Comparison of ENCODE assay signal across 8 cellular contexts in the genomic region with DNA sequence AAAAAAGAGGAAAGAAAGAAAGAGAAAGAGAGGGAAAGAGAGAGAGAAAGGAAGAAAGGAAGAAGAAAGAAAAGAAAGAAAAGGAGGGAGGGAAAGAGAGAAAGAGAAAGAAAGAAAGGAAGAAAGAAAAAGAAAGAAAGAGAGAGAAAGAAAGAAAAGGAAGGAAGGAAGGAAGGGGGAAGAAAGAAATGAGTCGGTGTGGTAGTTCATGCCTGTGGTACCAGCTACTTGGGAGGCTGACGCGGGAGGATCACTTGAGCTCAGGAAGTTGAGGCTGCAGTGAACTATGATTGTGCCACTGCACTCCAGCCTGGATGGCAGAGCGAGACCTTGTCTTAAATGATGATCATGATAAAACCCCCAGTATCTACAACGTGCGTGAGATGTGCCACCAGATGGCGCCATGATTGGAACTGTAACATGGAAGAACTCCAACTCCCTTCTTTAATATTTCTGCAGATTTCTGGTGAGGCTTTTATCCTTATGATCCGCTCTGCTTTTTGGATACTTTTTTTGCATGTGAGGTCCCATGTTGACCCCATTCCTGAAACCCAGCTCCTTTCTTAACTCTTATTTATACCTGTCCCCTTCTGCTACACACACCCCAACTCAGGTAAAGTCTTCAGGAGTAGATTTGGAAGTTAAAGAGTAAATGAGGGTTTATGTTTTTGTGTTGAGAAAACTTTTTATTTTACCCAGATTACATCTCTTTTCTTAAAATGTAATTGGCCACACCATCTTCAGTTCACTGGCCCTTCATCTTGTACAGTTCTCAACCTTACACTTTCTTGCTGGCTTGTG. TPM values are rescaled to one million over a fixed set of nuclear protein-coding genes. Genes with fewer than 3 reads are reported as not detected.
A peak's percentile ranks its signal among the peaks of the same experiment; 100 is the strongest.
DNase-seq lines count a peak whose midpoint lies in the region; ATAC-seq and TF ChIP-seq lines count a peak whose summit lies in the region.

No MANE protein-coding gene starts in this region.

- ATAC-seq in GM23338, result peak; percentile 97
- peak; percentile 89 for ATAC-seq in WTC11
- peak; percentile 67 for ATAC-seq in left colon
- ATAC-seq in GM21717 (IDR thresholded peaks at IDR 0.05; ENCODE audit: unreplicated experiment), result no peak

- DNase-seq in BE2C (peak; percentile 56), GM23338 (ENCODE audit: low spot score) (peak; percentile 93), NCI-H2171 treated with DMSO at 0.1 percent for 48 hours (lab: John Stamatoyannopoulos, UW) (peak; percentile 81), WTC11 (ENCODE audit: low spot score) (peak; percentile 80), cardiac fibroblast (ENCODE audit: low read depth in 2 of 2) (peak; percentile 51 to 79), left colon (peak; percentile 46 to 88)
- DNase-seq in stimulated activated CD4-positive, alpha-beta T cell treated with anti-CD3 and anti-CD28 coated beads, Interleukin-4, amount 100 ng/mL, for 24 hours, result peak; percentile 77

- POLR2A ChIA-PET in WTC11 (lab: Charles Lee), result no interaction called here

- H3K4me3 Mint-ChIP-seq in GM23338, result no peak overlapping the region
- no peak overlapping the region for H3K4me3 Mint-ChIP-seq in WTC11

- H3K27me3 Mint-ChIP-seq in GM23338 (ENCODE audit: insufficient read depth, low read depth, poor library complexity) (peaks cover 2% of the 10 kb centered on the region), WTC11 (ENCODE audit: low read depth) (no peaks in the 10 kb centered on the region)

- no peaks in the 10 kb centered on the region for H3F3A ChIP-seq in GM23338 (replicated peaks; ENCODE audit: low read depth)

- H3K9me3 Mint-ChIP-seq in GM23338, result no peaks in the 10 kb centered on the region
- H3K9me3 Mint-ChIP-seq in WTC11, result peaks cover 4% of the 10 kb centered on the region

- H3K9me2 ChIP-seq in GM23338 (ENCODE audit: insufficient read depth), result peaks cover 5% of the 10 kb centered on the region

- H4K20me1 ChIP-seq in GM23338 (replicated peaks; ENCODE audit: insufficient read depth), result no peaks in the 10 kb centered on the region

- H3K4me3 ChIP-seq in BE2C (ENCODE audit: low read depth, low read length) (no peak overlapping the region), GM23338 (no peak overlapping the region), cardiac fibroblast (replicated peaks in 1 of 2; ENCODE audit: low read depth in 2 of 2, low read length in 2 of 2) (no peak overlapping the region)

- H3K9me3 ChIP-seq in BE2C, result no peaks in the 10 kb centered on the region

- peaks cover 8% of the 10 kb centered on the region for H3K4me1 Mint-ChIP-seq in GM23338
- peaks cover 7% of the 10 kb centered on the region for H3K4me1 Mint-ChIP-seq in WTC11

- H3K36me3 ChIP-seq in BE2C, result no peaks in the 10 kb centered on the region
- no peaks in the 10 kb centered on the region for H3K36me3 ChIP-seq in GM23338 (ENCODE audit: insufficient read depth)

- peak overlapping the region; percentile 40 for H2AFZ ChIP-seq in GM23338

- H3K4me2 ChIP-seq in GM23338, result no peak overlapping the region

- H3K4me1 ChIP-seq in BE2C (no peaks in the 10 kb centered on the region), GM23338 (ENCODE audit: insufficient read depth) (no peaks in the 10 kb centered on the region)

- CTCF ChIA-PET in WTC11 (lab: Charles Lee), result interaction anchor here (0.9 to 2.1 kb wide), 5 partner anchors 76 to 82 kb away, joined by 3 to 13 read pairs (median 3); no protein-coding TSS in a partner anchor

- intact Hi-C loops in left colon (cut with DNase I, micrococcal nuclease), result loop anchor here in 1 of 2 donors (5.0 kb wide), 1 partner anchor 161 kb away; no protein-coding TSS in a partner anchor

- H3K79me2 ChIP-seq in GM23338 (replicated peaks; ENCODE audit: insufficient read depth), result no peaks in the 10 kb centered on the region

- H3K36me3 Mint-ChIP-seq in GM23338 (ENCODE audit: low read depth) (no peaks in the 10 kb centered on the region), WTC11 (no peaks in the 10 kb centered on the region)

- H3K27me3 ChIP-seq in BE2C (peaks cover 7% of the 10 kb centered on the region), GM23338 (ENCODE audit: insufficient read depth) (no peaks in the 10 kb centered on the region)

- H3K27ac ChIP-seq in GM23338 (ENCODE audit: low read depth), result no peak overlapping the region

- peak overlapping the region; percentile 66; the same call in 1 of the 2 replicates for H3K27ac Mint-ChIP-seq in GM23338
- H3K27ac Mint-ChIP-seq in WTC11, result no peak overlapping the region

- TF ChIP-seq CTCF in BE2C (IDR thresholded peaks at IDR 0.05; ENCODE audit: low read depth, low read length) (peak; percentile 71), GM23338 (conservative IDR thresholded peaks at IDR 0.05; ENCODE audit: low read depth in 2 of 2) (peak; percentile 79 to 80), WTC11 (IDR thresholded peaks at IDR 0.05) (peak; percentile 57), cardiac fibroblast (IDR thresholded peaks at IDR 0.05; ENCODE audit: low read depth, low read length) (peak; percentile 66)

TF ChIP-seq in GM23338, 12 proteins besides CTCF, POLR2A, EP300 and RAD21 (continues in another document):
- no peak for TF ChIP-seq POLR2AphosphoS5 (IDR thresholded peaks at IDR 0.05; ENCODE audit: low read depth)

TF ChIP-seq in WTC11, 78 proteins besides CTCF, POLR2A, EP300 and RAD21:
- TF ChIP-seq, protein P1, sequence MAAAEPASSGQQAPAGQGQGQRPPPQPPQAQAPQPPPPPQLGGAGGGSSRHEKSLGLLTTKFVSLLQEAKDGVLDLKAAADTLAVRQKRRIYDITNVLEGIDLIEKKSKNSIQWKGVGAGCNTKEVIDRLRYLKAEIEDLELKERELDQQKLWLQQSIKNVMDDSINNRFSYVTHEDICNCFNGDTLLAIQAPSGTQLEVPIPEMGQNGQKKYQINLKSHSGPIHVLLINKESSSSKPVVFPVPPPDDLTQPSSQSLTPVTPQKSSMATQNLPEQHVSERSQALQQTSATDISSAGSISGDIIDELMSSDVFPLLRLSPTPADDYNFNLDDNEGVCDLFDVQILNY (CRISPR knock-in tag; IDR thresholded peaks at IDR 0.05), result no peak
- no peak for TF ChIP-seq ZNF232 (CRISPR knock-in tag; IDR thresholded peaks at IDR 0.05)
- TF ChIP-seq, protein P2, sequence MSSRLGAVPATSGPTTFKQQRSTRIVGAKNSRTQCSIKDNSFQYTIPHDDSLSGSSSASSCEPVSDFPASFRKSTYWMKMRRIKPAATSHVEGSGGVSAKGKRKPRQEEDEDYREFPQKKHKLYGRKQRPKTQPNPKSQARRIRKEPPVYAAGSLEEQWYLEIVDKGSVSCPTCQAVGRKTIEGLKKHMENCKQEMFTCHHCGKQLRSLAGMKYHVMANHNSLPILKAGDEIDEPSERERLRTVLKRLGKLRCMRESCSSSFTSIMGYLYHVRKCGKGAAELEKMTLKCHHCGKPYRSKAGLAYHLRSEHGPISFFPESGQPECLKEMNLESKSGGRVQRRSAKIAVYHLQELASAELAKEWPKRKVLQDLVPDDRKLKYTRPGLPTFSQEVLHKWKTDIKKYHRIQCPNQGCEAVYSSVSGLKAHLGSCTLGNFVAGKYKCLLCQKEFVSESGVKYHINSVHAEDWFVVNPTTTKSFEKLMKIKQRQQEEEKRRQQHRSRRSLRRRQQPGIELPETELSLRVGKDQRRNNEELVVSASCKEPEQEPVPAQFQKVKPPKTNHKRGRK (CRISPR knock-in tag; IDR thresholded peaks at IDR 0.05; ENCODE audit: borderline replicate concordance), result peak; percentile 98

RNA-seq across cellular contexts. Expression of a gene that starts 25.6 kb away (rescaled TPM):
- not detected for polyA plus RNA-seq in BE2C (2012; ENCODE audit: insufficient read depth, insufficient read length, low read depth)
- total RNA-seq in GM23338 (2014; rRNA removed; shearing (Covaris generic)), result not detected in 2 replicates
- polyA plus RNA-seq in GM23338 (2016; fragmentation: Nextera tagmentation; extraction: Ambion mirVana), result 0.65 and 0.82 TPM in 2 replicates
- total RNA-seq in WTC11 (2021), result 0.82 to 1.2 TPM (median 1.0 TPM) in 3 replicates
- 1 to 10 TPM in 1 of 2 donors, under 1 TPM in 1; 0.98 to 1.3 TPM for total RNA-seq in left colon

RNA-seq across cellular contexts. Expression of a gene that starts 29.9 kb away (rescaled TPM):
- polyA plus RNA-seq in BE2C (2012; ENCODE audit: insufficient read depth, insufficient read length, low read depth), result not detected
- total RNA-seq in GM23338 (2014; rRNA removed; shearing (Covaris generic)), result 0.24 and 0.74 TPM in 2 replicates
- polyA plus RNA-seq in GM23338 (2016; fragmentation: Nextera tagmentation; extraction: Ambion mirVana), result not detected in 2 replicates
- total RNA-seq in WTC11 (2021) (0.14 TPM in 1 of 3 replicates, not detected in the others), left colon (not detected)

RNA-seq across cellular contexts. Expression of a gene that starts 56.8 kb away (rescaled TPM):
- not detected for polyA plus RNA-seq in BE2C (2012; ENCODE audit: insufficient read depth, insufficient read length, low read depth)
- total RNA-seq in GM23338 (2014; rRNA removed; shearing (Covaris generic)), result not detected in 2 replicates
- polyA plus RNA-seq in GM23338 (2016; fragmentation: Nextera tagmentation; extraction: Ambion mirVana), result not detected in 2 replicates
- total RNA-seq in WTC11 (2021) (not detected in 3 replicates), left colon (not detected)
